In the genomic region with DNA sequence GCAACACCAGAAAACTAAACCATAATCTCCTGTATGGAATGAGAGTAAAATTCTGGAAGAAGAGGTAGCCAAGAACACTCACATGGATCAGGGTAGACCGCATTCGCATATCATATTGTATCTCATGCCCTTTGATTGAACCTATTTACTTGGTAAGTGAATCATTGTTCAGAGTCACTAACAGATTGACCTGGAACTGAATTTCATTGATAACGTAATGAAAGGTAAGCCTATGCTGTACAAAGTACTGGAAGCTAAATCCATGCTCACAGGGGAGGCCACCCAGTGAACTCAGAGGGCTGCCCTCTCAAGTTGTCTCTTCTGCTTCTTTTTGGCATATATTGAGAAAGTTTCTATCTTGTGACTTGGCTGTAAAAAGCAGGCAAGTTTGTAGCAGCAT, we compare ENCODE assay signal across 26 cellular contexts.
"Had no signal": no experiment of that assay in that cellular context is flagged by ENCODE, and none has a peak within 500 bp of the region (broad histone marks: within the 10 kb centered on the region; RNA-seq: fewer than 3 reads in every experiment).

No MANE protein-coding gene starts in this region.

- ATAC-seq: effector memory CD8-positive, alpha-beta T cell; gastrocnemius medialis; heart left ventricle; left lung; naive thymus-derived CD8-positive, alpha-beta T cell; sciatic nerve; stimulated activated effector memory CD8-positive, alpha-beta T cell treated with anti-CD3 and anti-CD28 coated beads, Interleukin-12 subunit alpha, Interleukin-12 subunit beta, amount 100 ng/mL, for 72 hours had no signal

- H2AFZ ChIP-seq: hepatocyte, parathyroid adenoma had no signal

- H3K4me3 ChIP-seq: esophagus squamous epithelium, gastrocnemius medialis, heart left ventricle, hepatocyte, left lung, stomach, thyroid gland, vagina had no signal

- H3K79me2 ChIP-seq: hepatocyte, parathyroid adenoma had no signal

- DNase-seq: cortex of kidney; effector memory CD8-positive, alpha-beta T cell; erythroblast; esophagus squamous epithelium; foreskin fibroblast; gastrocnemius medialis; heart left ventricle; kidney; left lung; mesendoderm; midbrain; naive thymus-derived CD8-positive, alpha-beta T cell; stimulated activated CD4-positive, alpha-beta T cell treated with anti-CD3 and anti-CD28 coated beads, Interleukin-2, amount 100 ng/mL, for 24 hours; stimulated activated CD4-positive, alpha-beta T cell treated with anti-CD3 and anti-CD28 coated beads, Interleukin-4, amount 100 ng/mL, for 24 hours; stimulated activated naive CD4-positive, alpha-beta T cell treated with Interleukin-2 at 50 U/mL for 16 hours; stomach; thyroid gland; trophoblast cell had no signal

- H3K36me3 Mint-ChIP-seq: naive thymus-derived CD8-positive, alpha-beta T cell; stimulated activated effector memory CD8-positive, alpha-beta T cell treated with anti-CD3 and anti-CD28 coated beads, Interleukin-12 subunit alpha, Interleukin-12 subunit beta, amount 100 ng/mL, for 72 hours had no signal

- H3K9me3 ChIP-seq: esophagus squamous epithelium, gastrocnemius medialis, heart left ventricle, left lung, neutrophil, stomach, thyroid gland, vagina had no signal

- H3K4me1 ChIP-seq: esophagus squamous epithelium, gastrocnemius medialis, left lung, parathyroid adenoma, thyroid gland had no signal

- H3K36me3 ChIP-seq: esophagus squamous epithelium, gastrocnemius medialis, heart left ventricle, left lung, neutrophil, thyroid gland, vagina had no signal

- H3K27ac Mint-ChIP-seq: effector memory CD8-positive, alpha-beta T cell; naive thymus-derived CD8-positive, alpha-beta T cell; progenitor cell of endocrine pancreas; stimulated activated effector memory CD8-positive, alpha-beta T cell treated with anti-CD3 and anti-CD28 coated beads, Interleukin-12 subunit alpha, Interleukin-12 subunit beta, amount 100 ng/mL, for 72 hours had no signal

- FAIRE-seq: endometrium, kidney had no signal

- H3K4me3 Mint-ChIP-seq: effector memory CD8-positive, alpha-beta T cell; naive thymus-derived CD8-positive, alpha-beta T cell; stimulated activated effector memory CD8-positive, alpha-beta T cell treated with anti-CD3 and anti-CD28 coated beads, Interleukin-12 subunit alpha, Interleukin-12 subunit beta, amount 100 ng/mL, for 72 hours had no signal

- H3K27me3 Mint-ChIP-seq: effector memory CD8-positive, alpha-beta T cell; progenitor cell of endocrine pancreas had no signal

- H3K27me3 ChIP-seq: esophagus squamous epithelium, gastrocnemius medialis, heart left ventricle, hepatocyte, left lung, neutrophil, stomach, thyroid gland, vagina had no signal

- H3K9ac ChIP-seq: parathyroid adenoma had no signal

- H3K27ac ChIP-seq: esophagus squamous epithelium, gastrocnemius medialis, heart left ventricle, hepatocyte, left lung, neutrophil, parathyroid adenoma, stomach, thyroid gland, vagina had no signal

- H3K4me1 Mint-ChIP-seq: naive thymus-derived CD8-positive, alpha-beta T cell; stimulated activated effector memory CD8-positive, alpha-beta T cell treated with anti-CD3 and anti-CD28 coated beads, Interleukin-12 subunit alpha, Interleukin-12 subunit beta, amount 100 ng/mL, for 72 hours had no signal

- H3K4me2 ChIP-seq: hepatocyte had no signal
